ENCODE assay signal across 39 cellular contexts in the genomic region with DNA sequence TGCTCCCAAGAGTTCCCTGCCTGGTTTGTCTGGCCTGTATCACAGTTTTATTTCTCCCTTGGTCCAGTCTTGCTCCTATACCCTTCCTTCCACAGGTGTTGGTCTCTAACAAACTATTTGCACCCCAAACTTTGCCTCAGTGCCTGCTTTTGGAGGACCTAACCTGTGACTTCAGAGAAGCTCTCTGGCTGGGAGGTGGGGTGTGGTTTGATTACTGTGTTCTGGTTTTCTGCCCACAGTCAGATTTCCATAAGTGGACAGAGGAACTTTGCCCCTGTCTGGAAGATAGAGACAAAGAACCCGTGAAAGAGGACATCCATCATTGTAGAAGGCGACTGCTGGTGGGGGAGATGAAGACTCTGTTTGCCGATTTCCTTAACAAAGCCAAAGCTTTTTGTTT. TPM values are rescaled to one million over a fixed set of nuclear protein-coding genes. Genes with fewer than 3 reads are reported as not detected.
"Had no signal": no experiment of that assay in that cellular context is flagged by ENCODE, and none has a peak within 500 bp of the region (broad histone marks: within the 10 kb centered on the region; RNA-seq: fewer than 3 reads in every experiment).

No MANE protein-coding gene starts in this region.

- H3K9me3 ChIP-seq: adrenal gland, ascending aorta, body of pancreas, breast epithelium had no signal

- H3K4me3 Mint-ChIP-seq: activated naive CD4-positive, alpha-beta T cell treated with anti-CD3 and anti-CD28 coated beads for 36 hours; activated naive CD4-positive, alpha-beta T cell treated with anti-CD3 and anti-CD28 coated beads, Interleukin-2, amount 10 ng/mL, durations not matched to agents 7 days and 5 days; activated naive CD4-positive, alpha-beta T cell treated with anti-CD3 and anti-CD28 coated beads, Interleukin-2, amount 50 U/mL, for 24 hours; activated naive CD8-positive, alpha-beta T cell; activated naive CD8-positive, alpha-beta T cell treated with anti-CD3 and anti-CD28 coated beads for 36 hours; activated naive CD8-positive, alpha-beta T cell treated with anti-CD3 and anti-CD28 coated beads, Interleukin-2, amount 10 ng/mL, durations not matched to agents 7 days and 5 days; activated naive CD8-positive, alpha-beta T cell treated with anti-CD3 and anti-CD28 coated beads, Interleukin-2, amount 50 U/mL, for 24 hours; activated T-cell treated with anti-CD3 and anti-CD28 coated beads, Interleukin-2, amount 50 U/mL, for 24 hours; activated T-cell treated with anti-CD3 and anti-CD28 coated beads, Interleukin-2, amount 50 U/mL, for 4 hours; activated T-cell treated with anti-CD3 and anti-CD28 coated beads, Interleukin-2, amount 50 U/mL, for 72 hours; activated T-helper 1 cell treated with anti-CD3 and anti-CD28 coated beads, Interleukin-12 subunit alpha, Interleukin-12 subunit beta, Interleukin-2, Interleukin-4 antibody, amounts not matched to agents 30 ng/mL and 10 ng/mL and 1 ng/mL, durations not matched to agents 14 hours and 24 hours and 36 hours; activated T-helper 17 cell treated with anti-CD3 and anti-CD28 coated beads, Interleukin-2, amount 50 U/mL, for 72 hours; brain; central memory CD8-positive, alpha-beta T cell had no signal

- H3K27me3 ChIP-seq: adrenal gland, ascending aorta, body of pancreas, brain microvascular endothelial cell, breast epithelium, cardiac muscle cell had no signal

- H3K9me3 Mint-ChIP-seq: activated naive CD4-positive, alpha-beta T cell treated with anti-CD3 and anti-CD28 coated beads for 36 hours; activated naive CD4-positive, alpha-beta T cell treated with anti-CD3 and anti-CD28 coated beads, Interleukin-2, amount 10 ng/mL, durations not matched to agents 7 days and 5 days; activated naive CD4-positive, alpha-beta T cell treated with anti-CD3 and anti-CD28 coated beads, Interleukin-2, amount 50 U/mL, for 24 hours; activated naive CD4-positive, alpha-beta T cell treated with anti-CD3 and anti-CD28 coated beads, Interleukin-2, amount 50 U/mL, for 72 hours; activated naive CD8-positive, alpha-beta T cell treated with anti-CD3 and anti-CD28 coated beads for 36 hours; activated naive CD8-positive, alpha-beta T cell treated with anti-CD3 and anti-CD28 coated beads, Interleukin-2, amount 10 ng/mL, durations not matched to agents 7 days and 5 days; activated T-cell treated with anti-CD3 and anti-CD28 coated beads, Interleukin-2, amount 50 U/mL, for 24 hours; activated T-cell treated with anti-CD3 and anti-CD28 coated beads, Interleukin-2, amount 50 U/mL, for 72 hours; activated T-helper 1 cell treated with anti-CD3 and anti-CD28 coated beads, Interleukin-12 subunit alpha, Interleukin-12 subunit beta, Interleukin-2, Interleukin-4 antibody, amounts not matched to agents 30 ng/mL and 10 ng/mL and 1 ng/mL, durations not matched to agents 14 hours and 24 hours and 36 hours; activated T-helper 17 cell treated with anti-CD3 and anti-CD28 coated beads, Interleukin-2, amount 50 U/mL, for 72 hours; activated T-helper 2 cell treated with anti-CD3 and anti-CD28 coated beads, Interferon-gamma antibody, Interleukin-2, Interleukin-4, amounts not matched to agents 10 μg/mL and 5 μg/mL and 100 μg/mL, durations not matched to agents 14 hours and 24 hours and 36 hours; central memory CD8-positive, alpha-beta T cell had no signal

- H3K27me3 Mint-ChIP-seq: activated naive CD4-positive, alpha-beta T cell treated with anti-CD3 and anti-CD28 coated beads, Interleukin-2, amount 10 ng/mL, durations not matched to agents 7 days and 5 days; activated naive CD4-positive, alpha-beta T cell treated with anti-CD3 and anti-CD28 coated beads, Interleukin-2, amount 50 U/mL, for 24 hours; activated naive CD8-positive, alpha-beta T cell; activated naive CD8-positive, alpha-beta T cell treated with anti-CD3 and anti-CD28 coated beads, Interleukin-2, amount 10 ng/mL, durations not matched to agents 7 days and 5 days; activated naive CD8-positive, alpha-beta T cell treated with anti-CD3 and anti-CD28 coated beads, Interleukin-2, amount 50 U/mL, for 24 hours; activated T-helper 17 cell treated with anti-CD3 and anti-CD28 coated beads, Interleukin-2, amount 50 U/mL, for 72 hours had no signal

- H3K27ac Mint-ChIP-seq: activated naive CD4-positive, alpha-beta T cell treated with anti-CD3 and anti-CD28 coated beads for 36 hours; activated naive CD4-positive, alpha-beta T cell treated with anti-CD3 and anti-CD28 coated beads, Interleukin-2, amount 10 ng/mL, durations not matched to agents 7 days and 5 days; activated naive CD4-positive, alpha-beta T cell treated with anti-CD3 and anti-CD28 coated beads, Interleukin-2, amount 50 U/mL, for 24 hours; activated naive CD4-positive, alpha-beta T cell treated with anti-CD3 and anti-CD28 coated beads, Interleukin-2, amount 50 U/mL, for 72 hours; activated naive CD8-positive, alpha-beta T cell; activated naive CD8-positive, alpha-beta T cell treated with anti-CD3 and anti-CD28 coated beads for 36 hours; activated naive CD8-positive, alpha-beta T cell treated with anti-CD3 and anti-CD28 coated beads, Interleukin-2, amount 10 ng/mL, durations not matched to agents 7 days and 5 days; activated naive CD8-positive, alpha-beta T cell treated with anti-CD3 and anti-CD28 coated beads, Interleukin-2, amount 50 U/mL, for 24 hours; activated T-cell treated with anti-CD3 and anti-CD28 coated beads, Interleukin-2, amount 50 U/mL, for 24 hours; activated T-cell treated with anti-CD3 and anti-CD28 coated beads, Interleukin-2, amount 50 U/mL, for 72 hours; activated T-helper 1 cell treated with anti-CD3 and anti-CD28 coated beads, Interleukin-12 subunit alpha, Interleukin-12 subunit beta, Interleukin-2, Interleukin-4 antibody, amounts not matched to agents 30 ng/mL and 10 ng/mL and 1 ng/mL, durations not matched to agents 14 hours and 24 hours and 36 hours; activated T-helper 17 cell treated with anti-CD3 and anti-CD28 coated beads, Interleukin-2, amount 50 U/mL, for 72 hours; activated T-helper 2 cell treated with anti-CD3 and anti-CD28 coated beads, Interferon-gamma antibody, Interleukin-2, Interleukin-4, amounts not matched to agents 10 μg/mL and 5 μg/mL and 100 μg/mL, durations not matched to agents 14 hours and 24 hours and 36 hours; brain had no signal

- H3K36me3 ChIP-seq: adrenal gland, ascending aorta, brain microvascular endothelial cell, breast epithelium, cardiac muscle cell had no signal

- H3K36me3 Mint-ChIP-seq: activated naive CD4-positive, alpha-beta T cell treated with anti-CD3 and anti-CD28 coated beads, Interleukin-2, amount 10 ng/mL, durations not matched to agents 7 days and 5 days; activated naive CD4-positive, alpha-beta T cell treated with anti-CD3 and anti-CD28 coated beads, Interleukin-2, amount 50 U/mL, for 24 hours; activated naive CD4-positive, alpha-beta T cell treated with anti-CD3 and anti-CD28 coated beads, Interleukin-2, amount 50 U/mL, for 72 hours; activated naive CD8-positive, alpha-beta T cell; activated naive CD8-positive, alpha-beta T cell treated with anti-CD3 and anti-CD28 coated beads for 36 hours; activated naive CD8-positive, alpha-beta T cell treated with anti-CD3 and anti-CD28 coated beads, Interleukin-2, amount 10 ng/mL, durations not matched to agents 7 days and 5 days; brain had no signal

- H3K4me1 ChIP-seq: ascending aorta, body of pancreas, breast epithelium had no signal

- H3K4me1 Mint-ChIP-seq: activated naive CD4-positive, alpha-beta T cell treated with anti-CD3 and anti-CD28 coated beads, Interleukin-2, amount 10 ng/mL, durations not matched to agents 7 days and 5 days; activated naive CD4-positive, alpha-beta T cell treated with anti-CD3 and anti-CD28 coated beads, Interleukin-2, amount 50 U/mL, for 24 hours; activated naive CD8-positive, alpha-beta T cell treated with anti-CD3 and anti-CD28 coated beads for 36 hours; activated naive CD8-positive, alpha-beta T cell treated with anti-CD3 and anti-CD28 coated beads, Interleukin-2, amount 10 ng/mL, durations not matched to agents 7 days and 5 days; activated naive CD8-positive, alpha-beta T cell treated with anti-CD3 and anti-CD28 coated beads, Interleukin-2, amount 50 U/mL, for 24 hours; activated T-helper 17 cell treated with anti-CD3 and anti-CD28 coated beads, Interleukin-2, amount 50 U/mL, for 72 hours; central memory CD8-positive, alpha-beta T cell had no signal

- DNase-seq: activated effector memory CD4-positive, alpha-beta T cell treated with anti-CD3 and anti-CD28 coated beads, Interleukin-2, amount 50 U/mL, for 16 hours; activated effector memory CD4-positive, alpha-beta T cell treated with Interleukin-2 at 50 U/mL for 16 hours; activated gamma-delta T cell; activated gamma-delta T cell treated with Interleukin-2 at 50 U/mL for 16 hours; activated naive CD4-positive, alpha-beta T cell; activated naive CD4-positive, alpha-beta T cell treated with anti-CD3 and anti-CD28 coated beads for 36 hours; activated naive CD4-positive, alpha-beta T cell treated with anti-CD3 and anti-CD28 coated beads, Interleukin-2, amount 10 ng/mL, durations not matched to agents 7 days and 5 days; activated naive CD4-positive, alpha-beta T cell treated with anti-CD3 and anti-CD28 coated beads, Interleukin-2, amount 50 U/mL, for 16 hours; activated naive CD4-positive, alpha-beta T cell treated with Interleukin-2 at 50 U/mL for 16 hours; activated naive CD8-positive, alpha-beta T cell treated with anti-CD3 and anti-CD28 coated beads for 36 hours; activated naive CD8-positive, alpha-beta T cell treated with anti-CD3 and anti-CD28 coated beads, Interleukin-2, amount 10 ng/mL, durations not matched to agents 7 days and 5 days; activated naive CD8-positive, alpha-beta T cell treated with anti-CD3 and anti-CD28 coated beads, Interleukin-2, amount 50 U/mL, for 24 hours; activated T-cell treated with anti-CD3 and anti-CD28 coated beads for 4 hours; activated T-cell treated with anti-CD3 and anti-CD28 coated beads, Interleukin-2, amount 50 U/mL, for 1 hour; activated T-cell treated with anti-CD3 and anti-CD28 coated beads, Interleukin-2, amount 50 U/mL, for 24 hours; activated T-cell treated with anti-CD3 and anti-CD28 coated beads, Interleukin-2, amount 50 U/mL, for 4 hours; activated T-cell treated with anti-CD3 and anti-CD28 coated beads, Interleukin-2, amount 50 U/mL, for 48 hours; activated T-cell treated with anti-CD3 and anti-CD28 coated beads, Interleukin-2, amount 50 U/mL, for 72 hours; adrenal gland; amniotic stem cell; amygdala; anterior cingulate cortex; aorta; body of pancreas; brain microvascular endothelial cell; caudate nucleus; central memory CD4-positive, alpha-beta T cell; cerebellar nuclear complex had no signal

- H3K27ac ChIP-seq: adrenal gland, ascending aorta, body of pancreas, brain microvascular endothelial cell, breast epithelium, cardiac muscle cell had no signal

- H3K4me3 ChIP-seq: adrenal gland, ascending aorta, body of pancreas, breast epithelium, cardiac muscle cell had no signal

RNA-seq across cellular contexts. Expression of a gene that starts 55.8 kb away (rescaled TPM):
- total RNA-seq: activated naive CD4-positive, alpha-beta T cell treated with anti-CD3 and anti-CD28 coated beads for 36 hours; activated naive CD8-positive, alpha-beta T cell treated with anti-CD3 and anti-CD28 coated beads for 36 hours; activated naive CD8-positive, alpha-beta T cell treated with anti-CD3 and anti-CD28 coated beads, Interleukin-2, amount 10 ng/mL, durations not matched to agents 7 days and 5 days; activated T-cell treated with anti-CD3 and anti-CD28 coated beads, Interleukin-2, amount 50 U/mL, for 72 hours; activated T-helper 17 cell treated with anti-CD3 and anti-CD28 coated beads, Interleukin-2, amount 50 U/mL, for 72 hours; activated T-helper 2 cell treated with anti-CD3 and anti-CD28 coated beads, Interferon-gamma antibody, Interleukin-2, Interleukin-4, amounts not matched to agents 10 μg/mL and 5 μg/mL and 100 μg/mL, durations not matched to agents 14 hours and 24 hours and 36 hours had no signal
